1 cellular context compared by ENCODE assay signal in the genomic region with DNA sequence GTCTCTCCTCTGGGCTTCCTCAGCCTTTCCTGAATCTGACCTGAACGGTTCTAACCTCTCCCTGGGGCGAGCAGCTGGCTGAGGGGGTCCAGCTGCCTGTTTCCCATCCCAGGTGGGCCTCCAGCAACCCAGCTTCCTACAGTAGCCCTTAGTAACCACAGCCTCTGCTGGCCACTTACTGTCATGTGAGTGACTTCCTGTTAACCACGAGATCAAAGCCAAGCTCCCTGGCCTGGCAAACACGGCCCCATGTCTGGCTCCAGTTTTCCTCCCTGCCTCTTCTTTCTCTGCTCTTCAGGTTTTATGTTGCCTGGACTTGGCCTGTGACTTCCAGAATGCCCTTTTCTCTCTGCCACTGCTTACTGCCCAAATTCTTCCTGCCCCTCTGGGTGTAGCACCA.
TF ChIP-seq lines count a peak whose summit lies in the region.

No MANE protein-coding gene starts in this region.

TF ChIP-seq in HepG2, 621 proteins besides CTCF, POLR2A, EP300 and RAD21 (continued from another document and continues in another):
- TF ChIP-seq, protein P1, sequence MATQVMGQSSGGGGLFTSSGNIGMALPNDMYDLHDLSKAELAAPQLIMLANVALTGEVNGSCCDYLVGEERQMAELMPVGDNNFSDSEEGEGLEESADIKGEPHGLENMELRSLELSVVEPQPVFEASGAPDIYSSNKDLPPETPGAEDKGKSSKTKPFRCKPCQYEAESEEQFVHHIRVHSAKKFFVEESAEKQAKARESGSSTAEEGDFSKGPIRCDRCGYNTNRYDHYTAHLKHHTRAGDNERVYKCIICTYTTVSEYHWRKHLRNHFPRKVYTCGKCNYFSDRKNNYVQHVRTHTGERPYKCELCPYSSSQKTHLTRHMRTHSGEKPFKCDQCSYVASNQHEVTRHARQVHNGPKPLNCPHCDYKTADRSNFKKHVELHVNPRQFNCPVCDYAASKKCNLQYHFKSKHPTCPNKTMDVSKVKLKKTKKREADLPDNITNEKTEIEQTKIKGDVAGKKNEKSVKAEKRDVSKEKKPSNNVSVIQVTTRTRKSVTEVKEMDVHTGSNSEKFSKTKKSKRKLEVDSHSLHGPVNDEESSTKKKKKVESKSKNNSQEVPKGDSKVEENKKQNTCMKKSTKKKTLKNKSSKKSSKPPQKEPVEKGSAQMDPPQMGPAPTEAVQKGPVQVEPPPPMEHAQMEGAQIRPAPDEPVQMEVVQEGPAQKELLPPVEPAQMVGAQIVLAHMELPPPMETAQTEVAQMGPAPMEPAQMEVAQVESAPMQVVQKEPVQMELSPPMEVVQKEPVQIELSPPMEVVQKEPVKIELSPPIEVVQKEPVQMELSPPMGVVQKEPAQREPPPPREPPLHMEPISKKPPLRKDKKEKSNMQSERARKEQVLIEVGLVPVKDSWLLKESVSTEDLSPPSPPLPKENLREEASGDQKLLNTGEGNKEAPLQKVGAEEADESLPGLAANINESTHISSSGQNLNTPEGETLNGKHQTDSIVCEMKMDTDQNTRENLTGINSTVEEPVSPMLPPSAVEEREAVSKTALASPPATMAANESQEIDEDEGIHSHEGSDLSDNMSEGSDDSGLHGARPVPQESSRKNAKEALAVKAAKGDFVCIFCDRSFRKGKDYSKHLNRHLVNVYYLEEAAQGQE (IDR thresholded peaks at IDR 0.05; ENCODE audit: borderline replicate concordance in 1 of 2, low read depth in 1 of 2, low read length in 2 of 2): no peak
- no peak for TF ChIP-seq ZSCAN29 (CRISPR knock-in tag; conservative IDR thresholded peaks at IDR 0.05)
- 0 out of 2 replicates have a peak, but pooled peaks have one; percentile 32 for TF ChIP-seq ZNF230 (CRISPR knock-in tag; IDR thresholded peaks at IDR 0.05)
- TF ChIP-seq, protein P2, sequence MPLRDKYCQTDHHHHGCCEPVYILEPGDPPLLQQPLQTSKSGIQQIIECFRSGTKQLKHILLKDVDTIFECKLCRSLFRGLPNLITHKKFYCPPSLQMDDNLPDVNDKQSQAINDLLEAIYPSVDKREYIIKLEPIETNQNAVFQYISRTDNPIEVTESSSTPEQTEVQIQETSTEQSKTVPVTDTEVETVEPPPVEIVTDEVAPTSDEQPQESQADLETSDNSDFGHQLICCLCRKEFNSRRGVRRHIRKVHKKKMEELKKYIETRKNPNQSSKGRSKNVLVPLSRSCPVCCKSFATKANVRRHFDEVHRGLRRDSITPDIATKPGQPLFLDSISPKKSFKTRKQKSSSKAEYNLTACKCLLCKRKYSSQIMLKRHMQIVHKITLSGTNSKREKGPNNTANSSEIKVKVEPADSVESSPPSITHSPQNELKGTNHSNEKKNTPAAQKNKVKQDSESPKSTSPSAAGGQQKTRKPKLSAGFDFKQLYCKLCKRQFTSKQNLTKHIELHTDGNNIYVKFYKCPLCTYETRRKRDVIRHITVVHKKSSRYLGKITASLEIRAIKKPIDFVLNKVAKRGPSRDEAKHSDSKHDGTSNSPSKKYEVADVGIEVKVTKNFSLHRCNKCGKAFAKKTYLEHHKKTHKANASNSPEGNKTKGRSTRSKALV (CRISPR knock-in tag; IDR thresholded peaks at IDR 0.05): no peak
- TF ChIP-seq RFXAP (CRISPR knock-in tag; IDR thresholded peaks at IDR 0.05; ENCODE audit: borderline replicate concordance): no peak
- no peak for TF ChIP-seq RCOR2 (CRISPR knock-in tag; IDR thresholded peaks at IDR 0.05)
- no peak for TF ChIP-seq YEATS2 (CRISPR knock-in tag; IDR thresholded peaks at IDR 0.05; ENCODE audit: borderline replicate concordance)
- TF ChIP-seq SMC3 (IDR thresholded peaks at IDR 0.05; ENCODE audit: low read length): no peak
- TF ChIP-seq ZNF879 (CRISPR knock-in tag; IDR thresholded peaks at IDR 0.05): no peak
- TF ChIP-seq, protein P3, sequence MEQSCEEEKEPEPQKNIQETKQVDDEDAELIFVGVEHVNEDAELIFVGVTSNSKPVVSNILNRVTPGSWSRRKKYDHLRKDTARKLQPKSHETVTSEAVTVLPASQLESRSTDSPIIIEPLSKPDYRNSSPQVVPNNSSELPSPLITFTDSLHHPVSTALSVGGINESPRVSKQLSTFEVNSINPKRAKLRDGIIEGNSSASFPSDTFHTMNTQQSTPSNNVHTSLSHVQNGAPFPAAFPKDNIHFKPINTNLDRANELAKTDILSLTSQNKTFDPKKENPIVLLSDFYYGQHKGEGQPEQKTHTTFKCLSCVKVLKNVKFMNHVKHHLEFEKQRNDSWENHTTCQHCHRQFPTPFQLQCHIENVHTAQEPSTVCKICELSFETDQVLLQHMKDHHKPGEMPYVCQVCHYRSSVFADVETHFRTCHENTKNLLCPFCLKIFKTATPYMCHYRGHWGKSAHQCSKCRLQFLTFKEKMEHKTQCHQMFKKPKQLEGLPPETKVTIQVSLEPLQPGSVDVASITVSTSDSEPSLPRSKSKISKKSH (CRISPR knock-in tag; IDR thresholded peaks at IDR 0.05; ENCODE audit: borderline replicate concordance): no peak
- TF ChIP-seq, protein P4, sequence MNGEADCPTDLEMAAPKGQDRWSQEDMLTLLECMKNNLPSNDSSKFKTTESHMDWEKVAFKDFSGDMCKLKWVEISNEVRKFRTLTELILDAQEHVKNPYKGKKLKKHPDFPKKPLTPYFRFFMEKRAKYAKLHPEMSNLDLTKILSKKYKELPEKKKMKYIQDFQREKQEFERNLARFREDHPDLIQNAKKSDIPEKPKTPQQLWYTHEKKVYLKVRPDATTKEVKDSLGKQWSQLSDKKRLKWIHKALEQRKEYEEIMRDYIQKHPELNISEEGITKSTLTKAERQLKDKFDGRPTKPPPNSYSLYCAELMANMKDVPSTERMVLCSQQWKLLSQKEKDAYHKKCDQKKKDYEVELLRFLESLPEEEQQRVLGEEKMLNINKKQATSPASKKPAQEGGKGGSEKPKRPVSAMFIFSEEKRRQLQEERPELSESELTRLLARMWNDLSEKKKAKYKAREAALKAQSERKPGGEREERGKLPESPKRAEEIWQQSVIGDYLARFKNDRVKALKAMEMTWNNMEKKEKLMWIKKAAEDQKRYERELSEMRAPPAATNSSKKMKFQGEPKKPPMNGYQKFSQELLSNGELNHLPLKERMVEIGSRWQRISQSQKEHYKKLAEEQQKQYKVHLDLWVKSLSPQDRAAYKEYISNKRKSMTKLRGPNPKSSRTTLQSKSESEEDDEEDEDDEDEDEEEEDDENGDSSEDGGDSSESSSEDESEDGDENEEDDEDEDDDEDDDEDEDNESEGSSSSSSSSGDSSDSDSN (CRISPR knock-in tag; IDR thresholded peaks at IDR 0.05): no peak
- TF ChIP-seq ZNF775 (CRISPR knock-in tag; IDR thresholded peaks at IDR 0.05; ENCODE audit: borderline replicate concordance): no peak
- no peak for TF ChIP-seq TGIF2 (CRISPR knock-in tag; IDR thresholded peaks at IDR 0.05)
- no peak for TF ChIP-seq NONO (IDR thresholded peaks at IDR 0.05)
- TF ChIP-seq NONO (CRISPR knock-in tag; conservative IDR thresholded peaks at IDR 0.05): no peak
- TF ChIP-seq, protein P5, sequence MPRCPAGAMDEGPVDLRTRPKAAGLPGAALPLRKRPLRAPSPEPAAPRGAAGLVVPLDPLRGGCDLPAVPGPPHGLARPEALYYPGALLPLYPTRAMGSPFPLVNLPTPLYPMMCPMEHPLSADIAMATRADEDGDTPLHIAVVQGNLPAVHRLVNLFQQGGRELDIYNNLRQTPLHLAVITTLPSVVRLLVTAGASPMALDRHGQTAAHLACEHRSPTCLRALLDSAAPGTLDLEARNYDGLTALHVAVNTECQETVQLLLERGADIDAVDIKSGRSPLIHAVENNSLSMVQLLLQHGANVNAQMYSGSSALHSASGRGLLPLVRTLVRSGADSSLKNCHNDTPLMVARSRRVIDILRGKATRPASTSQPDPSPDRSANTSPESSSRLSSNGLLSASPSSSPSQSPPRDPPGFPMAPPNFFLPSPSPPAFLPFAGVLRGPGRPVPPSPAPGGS (CRISPR knock-in tag; IDR thresholded peaks at IDR 0.05): no peak
- no peak for TF ChIP-seq HOXA9 (CRISPR knock-in tag; IDR thresholded peaks at IDR 0.05; ENCODE audit: borderline replicate concordance)
- TF ChIP-seq, protein P6, sequence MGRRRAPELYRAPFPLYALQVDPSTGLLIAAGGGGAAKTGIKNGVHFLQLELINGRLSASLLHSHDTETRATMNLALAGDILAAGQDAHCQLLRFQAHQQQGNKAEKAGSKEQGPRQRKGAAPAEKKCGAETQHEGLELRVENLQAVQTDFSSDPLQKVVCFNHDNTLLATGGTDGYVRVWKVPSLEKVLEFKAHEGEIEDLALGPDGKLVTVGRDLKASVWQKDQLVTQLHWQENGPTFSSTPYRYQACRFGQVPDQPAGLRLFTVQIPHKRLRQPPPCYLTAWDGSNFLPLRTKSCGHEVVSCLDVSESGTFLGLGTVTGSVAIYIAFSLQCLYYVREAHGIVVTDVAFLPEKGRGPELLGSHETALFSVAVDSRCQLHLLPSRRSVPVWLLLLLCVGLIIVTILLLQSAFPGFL (CRISPR knock-in tag; IDR thresholded peaks at IDR 0.05): no peak
- TF ChIP-seq HNF4A (CRISPR knock-in tag; IDR thresholded peaks at IDR 0.05): no peak; the same call in 1 of the 2 replicates
- no peak for TF ChIP-seq MED13 (CRISPR knock-in tag; IDR thresholded peaks at IDR 0.05)
- TF ChIP-seq, protein P7, sequence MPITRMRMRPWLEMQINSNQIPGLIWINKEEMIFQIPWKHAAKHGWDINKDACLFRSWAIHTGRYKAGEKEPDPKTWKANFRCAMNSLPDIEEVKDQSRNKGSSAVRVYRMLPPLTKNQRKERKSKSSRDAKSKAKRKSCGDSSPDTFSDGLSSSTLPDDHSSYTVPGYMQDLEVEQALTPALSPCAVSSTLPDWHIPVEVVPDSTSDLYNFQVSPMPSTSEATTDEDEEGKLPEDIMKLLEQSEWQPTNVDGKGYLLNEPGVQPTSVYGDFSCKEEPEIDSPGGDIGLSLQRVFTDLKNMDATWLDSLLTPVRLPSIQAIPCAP (CRISPR knock-in tag; IDR thresholded peaks at IDR 0.05; ENCODE audit: low read depth): no peak
- no peak for TF ChIP-seq ZNF547 (CRISPR knock-in tag; IDR thresholded peaks at IDR 0.05)
- TF ChIP-seq, protein P8, sequence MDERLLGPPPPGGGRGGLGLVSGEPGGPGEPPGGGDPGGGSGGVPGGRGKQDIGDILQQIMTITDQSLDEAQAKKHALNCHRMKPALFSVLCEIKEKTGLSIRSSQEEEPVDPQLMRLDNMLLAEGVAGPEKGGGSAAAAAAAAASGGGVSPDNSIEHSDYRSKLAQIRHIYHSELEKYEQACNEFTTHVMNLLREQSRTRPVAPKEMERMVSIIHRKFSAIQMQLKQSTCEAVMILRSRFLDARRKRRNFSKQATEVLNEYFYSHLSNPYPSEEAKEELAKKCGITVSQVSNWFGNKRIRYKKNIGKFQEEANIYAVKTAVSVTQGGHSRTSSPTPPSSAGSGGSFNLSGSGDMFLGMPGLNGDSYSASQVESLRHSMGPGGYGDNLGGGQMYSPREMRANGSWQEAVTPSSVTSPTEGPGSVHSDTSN (CRISPR knock-in tag; IDR thresholded peaks at IDR 0.05): no peak
- TF ChIP-seq ZNF343 (CRISPR knock-in tag; IDR thresholded peaks at IDR 0.05): no peak
- TF ChIP-seq FOXA1 (IDR thresholded peaks at IDR 0.05): no peak
- TF ChIP-seq FOXA1 (CRISPR knock-in tag; IDR thresholded peaks at IDR 0.05): peak; percentile 56
- TF ChIP-seq, protein P9, sequence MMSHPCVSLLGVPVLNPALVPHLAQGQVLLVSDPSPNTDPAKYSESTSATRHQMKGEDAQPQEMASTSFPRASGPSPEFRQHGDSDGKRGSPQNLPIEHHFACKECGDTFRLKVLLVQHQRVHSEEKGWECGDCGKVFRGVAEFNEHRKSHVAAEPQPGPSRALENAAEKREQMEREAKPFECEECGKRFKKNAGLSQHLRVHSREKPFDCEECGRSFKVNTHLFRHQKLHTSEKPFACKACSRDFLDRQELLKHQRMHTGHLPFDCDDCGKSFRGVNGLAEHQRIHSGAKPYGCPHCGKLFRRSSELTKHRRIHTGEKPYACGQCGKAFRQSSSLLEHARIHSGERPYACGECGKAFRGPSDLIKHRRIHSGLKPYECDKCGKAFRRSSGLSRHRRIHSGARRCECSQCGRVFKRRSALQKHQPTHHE (CRISPR knock-in tag; IDR thresholded peaks at IDR 0.05; ENCODE audit: borderline replicate concordance): no peak
- no peak for TF ChIP-seq ZBTB42 (CRISPR knock-in tag; IDR thresholded peaks at IDR 0.05)
- no peak for TF ChIP-seq NCOA5 (CRISPR knock-in tag; IDR thresholded peaks at IDR 0.05)
- TF ChIP-seq RBM22 (optimal IDR thresholded peaks at IDR 0.05; ENCODE audit: low read length): no peak
- TF ChIP-seq LCORL (IDR thresholded peaks at IDR 0.05): no peak
- peak; percentile 45; the same call in 1 of the 2 replicates for TF ChIP-seq LCORL (CRISPR knock-in tag; IDR thresholded peaks at IDR 0.05)
- TF ChIP-seq JUNB (CRISPR knock-in tag; IDR thresholded peaks at IDR 0.05; ENCODE audit: borderline replicate concordance): no peak
- TF ChIP-seq KAT8 (CRISPR knock-in tag; IDR thresholded peaks at IDR 0.05): no peak
- TF ChIP-seq, protein P10, sequence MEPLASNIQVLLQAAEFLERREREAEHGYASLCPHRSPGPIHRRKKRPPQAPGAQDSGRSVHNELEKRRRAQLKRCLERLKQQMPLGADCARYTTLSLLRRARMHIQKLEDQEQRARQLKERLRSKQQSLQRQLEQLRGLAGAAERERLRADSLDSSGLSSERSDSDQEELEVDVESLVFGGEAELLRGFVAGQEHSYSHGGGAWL (CRISPR knock-in tag; IDR thresholded peaks at IDR 0.05): no peak
- no peak for TF ChIP-seq ASH2L (IDR thresholded peaks at IDR 0.05; ENCODE audit: insufficient read length, low read depth, low read length)
- no peak for TF ChIP-seq BORCS8-MEF2B (CRISPR knock-in tag; IDR thresholded peaks at IDR 0.05)
- no peak for TF ChIP-seq EEA1 (CRISPR knock-in tag; IDR thresholded peaks at IDR 0.05; ENCODE audit: borderline replicate concordance)
- peak; percentile 52; the same call in 1 of the 2 replicates for TF ChIP-seq ZBTB38 (CRISPR knock-in tag; IDR thresholded peaks at IDR 0.05)
- TF ChIP-seq NR2F6 (IDR thresholded peaks at IDR 0.05): no peak
- peak; percentile 39; the same call in 1 of the 2 replicates for TF ChIP-seq NR2F6 (CRISPR knock-in tag; IDR thresholded peaks at IDR 0.05)
- no peak for TF ChIP-seq MLLT10 (CRISPR knock-in tag; IDR thresholded peaks at IDR 0.05)
- no peak for TF ChIP-seq ZNF224 (CRISPR knock-in tag; IDR thresholded peaks at IDR 0.05)
- TF ChIP-seq FOSL1 (CRISPR knock-in tag; IDR thresholded peaks at IDR 0.05; ENCODE audit: borderline replicate concordance): no peak
- no peak for TF ChIP-seq FOXO1 (CRISPR knock-in tag; IDR thresholded peaks at IDR 0.05)
- TF ChIP-seq KDM5A (IDR thresholded peaks at IDR 0.05; ENCODE audit: borderline replicate concordance, low read length): no peak
- TF ChIP-seq, protein P11, sequence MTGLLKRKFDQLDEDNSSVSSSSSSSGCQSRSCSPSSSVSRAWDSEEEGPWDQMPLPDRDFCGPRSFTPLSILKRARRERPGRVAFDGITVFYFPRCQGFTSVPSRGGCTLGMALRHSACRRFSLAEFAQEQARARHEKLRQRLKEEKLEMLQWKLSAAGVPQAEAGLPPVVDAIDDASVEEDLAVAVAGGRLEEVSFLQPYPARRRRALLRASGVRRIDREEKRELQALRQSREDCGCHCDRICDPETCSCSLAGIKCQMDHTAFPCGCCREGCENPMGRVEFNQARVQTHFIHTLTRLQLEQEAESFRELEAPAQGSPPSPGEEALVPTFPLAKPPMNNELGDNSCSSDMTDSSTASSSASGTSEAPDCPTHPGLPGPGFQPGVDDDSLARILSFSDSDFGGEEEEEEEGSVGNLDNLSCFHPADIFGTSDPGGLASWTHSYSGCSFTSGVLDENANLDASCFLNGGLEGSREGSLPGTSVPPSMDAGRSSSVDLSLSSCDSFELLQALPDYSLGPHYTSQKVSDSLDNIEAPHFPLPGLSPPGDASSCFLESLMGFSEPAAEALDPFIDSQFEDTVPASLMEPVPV (CRISPR knock-in tag; IDR thresholded peaks at IDR 0.05): no peak
- TF ChIP-seq TCF12 (IDR thresholded peaks at IDR 0.05): no peak
- TF ChIP-seq TCF12 (CRISPR knock-in tag; IDR thresholded peaks at IDR 0.05): no peak
